Comparison of ENCODE assay signal across 20 cellular contexts in genomic region chr11:118230088-118230487, GRCh38. TPM values are rescaled to one million over a fixed set of nuclear protein-coding genes. Genes with fewer than 3 reads are reported as not detected.
DNase-seq lines count a peak whose midpoint lies in the region; ATAC-seq and TF ChIP-seq lines count a peak whose summit lies in the region.
"Had no signal": no experiment of that assay in that cellular context is flagged by ENCODE, and none has a peak within 500 bp of the region (broad histone marks: within the 10 kb centered on the region; RNA-seq: fewer than 3 reads in every experiment).

No MANE protein-coding gene starts in this region.

- H3K4me1 ChIP-seq in transverse colon = peaks cover 0 to 8% (median 0%) of the 10 kb centered on the region in 4 donors
- H3K4me1 ChIP-seq: psoas muscle, SJCRH30 had no signal

- peak overlapping the region; percentile 2 to 45 (median 22) for H3K27ac ChIP-seq in transverse colon
- H3K27ac ChIP-seq: psoas muscle, SJCRH30 had no signal

- TF ChIP-seq POLR2A in transverse colon (IDR thresholded peaks at IDR 0.05) = no peak

- TF ChIP-seq EP300 in transverse colon (IDR thresholded peaks at IDR 0.05; ENCODE audit: low read depth) = no peak

- peak; percentile 37 for DNase-seq in stimulated activated CD4-positive, alpha-beta T cell treated with anti-CD3 and anti-CD28 coated beads, Interleukin-15, amount 100 ng/mL, for 24 hours
- DNase-seq in stimulated activated CD4-positive, alpha-beta T cell treated with anti-CD3 and anti-CD28 coated beads, Interleukin-4, amount 100 ng/mL, for 4 hours = no peak
- DNase-seq in T-helper 9 cell (peak; percentile 32), transverse colon (no peak), GM20000 (ENCODE audit: low spot score) (no peak), dedifferentiated amniotic fluid mesenchymal stem cell (ENCODE audit: extremely low spot score) (no peak)
- peak; percentile 46 for DNase-seq in effector CD4-positive, alpha-beta T cell
- DNase-seq: head of caudate nucleus, KBM-7, mammary epithelial cell, naive B cell, NCI-H1105, psoas muscle, SJCRH30 had no signal

- intact Hi-C loops in transverse colon (cut with DNase I; ENCODE audit: low total_unique reads) = no loop called here

- H3K36me3 ChIP-seq in transverse colon = peaks cover 0 to 11% (median 2%) of the 10 kb centered on the region in 4 donors
- H3K36me3 ChIP-seq: SJCRH30 had no signal

- no peak overlapping the region for H3K4me3 ChIP-seq in transverse colon
- H3K4me3 ChIP-seq: GM23338, psoas muscle, SJCRH30 had no signal

- H3K27me3 ChIP-seq in transverse colon = no peaks in the 10 kb centered on the region
- H3K27me3 ChIP-seq: SJCRH30 had no signal

- ATAC-seq in GM21360 (IDR thresholded peaks at IDR 0.05; ENCODE audit: unreplicated experiment) = no peak
- ATAC-seq: GM23338; psoas muscle; stimulated activated memory B cell treated with anti-CD40 and anti-IgM and Interleukin-4, amounts not matched to agents 10 μg/mL and 1 μg/mL and 100 μg/mL, for 72 hours had no signal

- in situ Hi-C loops in transverse colon (cut with MboI; ENCODE audit: low pct_ligation_motif_present in 1 of 4, low pct_unique_long_range_greater_than_20kb in 1 of 4, low sequenced_read_pairs in 3 of 4) = no loop called here

- WGBS in transverse colon (ENCODE audit: low coverage in 1 of 2), 2 donors = 83 to 91% methylated on average over 1 to 3 of the region's 3 CpGs

- no peak for TF ChIP-seq CTCF in transverse colon (IDR thresholded peaks at IDR 0.05)
- no peak for TF ChIP-seq CTCF in GM20000 (IDR thresholded peaks at IDR 0.05; ENCODE audit: extremely low read depth, missing control alignments)

- H3K9me3 ChIP-seq in transverse colon = no peaks in the 10 kb centered on the region
- H3K9me3 ChIP-seq: psoas muscle, SJCRH30 had no signal

RNA-seq across cellular contexts. Expression of gene JAML, which starts 5.3 kb away (rescaled TPM):
- total RNA-seq in transverse colon = 10 to 100 TPM in 2 of 4 donors, 1 to 10 TPM in 2; 3.2 to 15.1 (median 8.0) TPM
- total RNA-seq: bronchial epithelial cell, fibroblast of lung, mammary epithelial cell, SJCRH30 had no signal

RNA-seq across cellular contexts. Expression of gene MPZL3, which starts 22.1 kb away (rescaled TPM):
- total RNA-seq in transverse colon = 10 to 100 TPM in 2 of 4 donors, 1 to 10 TPM in 2; 2.4 to 15.2 (median 8.2) TPM

RNA-seq across cellular contexts. Expression of gene MPZL2, which starts 34.0 kb away (rescaled TPM):
- 10 to 100 TPM; 59.5 to 86.5 (median 75.0) TPM for total RNA-seq in transverse colon
- total RNA-seq: fibroblast of lung, SJCRH30 had no signal

RNA-seq across cellular contexts. Expression of gene SCN2B, which starts 53.6 kb away (rescaled TPM):
- total RNA-seq in transverse colon = under 1 TPM in 2 of 4 donors, not detected in 2; 0.14 to 0.37 TPM
- total RNA-seq: B cell, SJCRH30 had no signal

Comparison
In these comparisons a context has a peak if more than half of its experiments do, and no peak if none do; other contexts are left out.
1. DNase-seq: peak in stimulated activated CD4-positive, alpha-beta T cell treated with anti-CD3 and anti-CD28 coated beads, Interleukin-15, amount 100 ng/mL, for 24 hours (single experiment), T-helper 9 cell (single experiment) and effector CD4-positive, alpha-beta T cell (single experiment); none in stimulated activated CD4-positive, alpha-beta T cell treated with anti-CD3 and anti-CD28 coated beads, Interleukin-4, amount 100 ng/mL, for 4 hours (0 of 2), transverse colon (single experiment), GM20000 (single experiment) and dedifferentiated amniotic fluid mesenchymal stem cell (single experiment).